Comparison of ENCODE assay signal across 8 cellular contexts in the genomic region with DNA sequence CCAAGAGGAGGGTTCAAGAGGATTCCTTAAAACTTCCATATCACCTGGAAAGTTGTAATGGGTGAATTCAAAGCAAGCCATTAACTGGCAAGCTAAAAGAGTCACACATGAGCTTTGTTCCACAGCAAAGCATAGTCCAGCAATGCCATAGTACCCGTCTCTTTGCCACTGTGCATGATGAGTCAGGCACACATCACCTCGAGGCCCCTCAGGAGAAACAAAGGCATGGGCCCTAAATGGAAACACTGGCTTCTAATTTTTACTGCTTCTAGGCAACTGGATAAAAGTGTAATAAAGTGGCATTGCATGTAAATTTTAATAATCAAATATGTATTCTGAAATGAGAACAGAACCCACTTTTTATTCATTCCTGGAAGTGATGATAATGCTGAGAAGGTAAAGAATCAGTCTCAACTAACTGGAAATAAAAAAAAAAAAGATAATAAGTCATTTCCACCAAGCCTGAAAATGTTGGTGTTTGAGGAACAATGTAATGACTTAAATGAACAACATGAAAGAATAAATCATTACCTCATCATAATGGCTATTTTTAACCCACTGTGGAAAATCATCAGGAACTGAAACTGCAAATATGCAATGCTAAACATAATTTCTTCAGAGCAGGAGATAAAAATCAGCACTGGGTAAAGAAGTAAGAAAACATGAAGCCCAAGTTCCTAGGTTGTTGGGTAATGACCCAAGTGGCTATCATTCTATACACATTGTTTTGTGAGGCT.
DNase-seq lines count a peak whose midpoint lies in the region; ATAC-seq and TF ChIP-seq lines count a peak whose summit lies in the region.

No MANE protein-coding gene starts in this region.

- H3K27me3 Mint-ChIP-seq in osteocyte (ENCODE audit: unreplicated experiment) (no peaks in the 10 kb centered on the region), type B pancreatic cell (no peaks in the 10 kb centered on the region)

- H3K9me3 Mint-ChIP-seq in osteocyte (ENCODE audit: unreplicated experiment) (peaks cover 4% of the 10 kb centered on the region), type B pancreatic cell (no peaks in the 10 kb centered on the region)

- H3K4me3 Mint-ChIP-seq in osteocyte (ENCODE audit: unreplicated experiment) (no peak overlapping the region), type B pancreatic cell (no peak overlapping the region)

- TF ChIP-seq CTCF in osteocyte (IDR thresholded peaks at IDR 0.05) = no peak
- no peak for TF ChIP-seq CTCF in type B pancreatic cell (conservative IDR thresholded peaks at IDR 0.05)

- peaks cover 47% of the 10 kb centered on the region for H3K4me1 Mint-ChIP-seq in osteocyte (ENCODE audit: unreplicated experiment)
- peaks cover 10% of the 10 kb centered on the region for H3K4me1 Mint-ChIP-seq in type B pancreatic cell (ENCODE audit: unreplicated experiment)

- peak; percentile 45 for DNase-seq in activated naive CD4-positive, alpha-beta T cell treated with anti-CD3 and anti-CD28 coated beads, Interleukin-2, amount 50 U/mL, for 16 hours
- DNase-seq in osteocyte (ENCODE audit: extremely low spot score, unreplicated experiment) (no peak), NCI-H1694 treated with DMSO at 0.1 percent for 48 hours (lab: John Stamatoyannopoulos, UW) (no peak), type B pancreatic cell (ENCODE audit: extremely low spot score, unreplicated experiment) (no peak), COLO829 (ENCODE audit: low spot score) (no peak)

- H3K36me3 Mint-ChIP-seq in osteocyte (ENCODE audit: unreplicated experiment) (peaks cover 9% of the 10 kb centered on the region), type B pancreatic cell (peaks cover 13% of the 10 kb centered on the region)

- ATAC-seq in GM18868 (IDR thresholded peaks at IDR 0.05; ENCODE audit: unreplicated experiment) = peak; percentile 66
- peak; percentile 45 for ATAC-seq in HG03558 (IDR thresholded peaks at IDR 0.05; ENCODE audit: extremely low read depth, unreplicated experiment)
- no peak for ATAC-seq in GM21390 (IDR thresholded peaks at IDR 0.05; ENCODE audit: unreplicated experiment)

- peak overlapping the region; percentile 38 for H3K27ac Mint-ChIP-seq in osteocyte (ENCODE audit: unreplicated experiment)
- H3K27ac Mint-ChIP-seq in type B pancreatic cell = no peak overlapping the region
